ENCODE assay signal across 28 cellular contexts in the genomic region with DNA sequence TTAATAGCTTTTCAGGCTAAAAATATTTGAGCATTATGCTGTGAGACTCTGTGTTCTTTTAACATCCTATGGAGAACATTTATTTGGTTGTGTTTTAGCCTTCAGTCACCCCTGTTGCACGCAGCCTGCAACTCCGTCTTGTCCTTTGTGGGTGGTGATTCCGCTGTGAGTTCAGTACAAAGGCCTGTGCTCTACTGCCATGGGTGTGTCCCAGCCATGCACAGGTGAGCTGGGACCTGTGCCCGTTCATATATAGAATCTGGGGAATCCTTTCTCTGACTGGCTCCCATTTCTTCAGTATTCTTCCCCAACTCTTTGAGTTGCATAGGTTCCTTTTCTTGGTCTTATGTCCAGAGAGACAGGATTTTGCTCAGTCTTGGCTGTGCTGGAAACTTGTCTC.
"Had no signal": no experiment of that assay in that cellular context is flagged by ENCODE, and none has a peak within 500 bp of the region (broad histone marks: within the 10 kb centered on the region; RNA-seq: fewer than 3 reads in every experiment).

No MANE protein-coding gene starts in this region.

- H3K9me3 ChIP-seq: adrenal gland, body of pancreas had no signal

- H3K36me3 ChIP-seq: adrenal gland, WERI-Rb-1 had no signal

- H3K4me3 ChIP-seq: adrenal gland, body of pancreas, dorsolateral prefrontal cortex had no signal

- H3K27me3 ChIP-seq: adrenal gland, body of pancreas had no signal

- H3K4me1 ChIP-seq: adrenal gland, body of pancreas had no signal

- H3K27ac ChIP-seq: adrenal gland, body of pancreas, dorsolateral prefrontal cortex, WERI-Rb-1 had no signal

- ATAC-seq: activated CD4-positive, CD25-positive, alpha-beta regulatory T cell treated with anti-CD3 and anti-CD28 coated beads, Interleukin-2, amount 50 U/mL, for 24 hours; activated CD8-positive, alpha-beta memory T cell treated with anti-CD3 and anti-CD28 coated beads, Interleukin-2, amount 10 ng/mL, durations not matched to agents 7 days and 5 days; activated CD8-positive, alpha-beta T cell treated with anti-CD3 and anti-CD28 coated beads for 36 hours; activated naive CD8-positive, alpha-beta T cell treated with anti-CD3 and anti-CD28 coated beads, Interleukin-2, amount 50 U/mL, for 24 hours; activated T-cell treated with anti-CD3 and anti-CD28 coated beads, Interleukin-2, amount 50 U/mL, for 72 hours; body of pancreas; esophagus mucosa; T-helper 17 cell had no signal

- DNase-seq: activated B cell treated with CpG ODN at 0.5 μM for 24 hours; activated CD4-positive, alpha-beta T cell treated with anti-CD3 and anti-CD28 coated beads for 48 hours; activated CD4-positive, alpha-beta T cell treated with anti-CD3 and anti-CD28 coated beads, Interleukin-2, amount 50 U/mL, for 1 hour; activated CD4-positive, alpha-beta T cell treated with anti-CD3 and anti-CD28 coated beads, Interleukin-2, amount 50 U/mL, for 48 hours; activated CD8-positive, alpha-beta memory T cell treated with anti-CD3 and anti-CD28 coated beads, Interleukin-2, amount 10 ng/mL, durations not matched to agents 7 days and 5 days; activated CD8-positive, alpha-beta memory T cell treated with anti-CD3 and anti-CD28 coated beads, Interleukin-2, amount 50 U/mL, for 4 hours; activated CD8-positive, alpha-beta T cell treated with anti-CD3 and anti-CD28 coated beads for 36 hours; activated naive CD4-positive, alpha-beta T cell treated with anti-CD3 and anti-CD28 coated beads for 36 hours; activated naive CD8-positive, alpha-beta T cell treated with anti-CD3 and anti-CD28 coated beads for 36 hours; activated naive CD8-positive, alpha-beta T cell treated with anti-CD3 and anti-CD28 coated beads, Interleukin-2, amount 50 U/mL, for 24 hours; activated T-cell treated with anti-CD3 and anti-CD28 coated beads for 4 hours; activated T-cell treated with anti-CD3 and anti-CD28 coated beads, Interleukin-2, amount 50 U/mL, for 24 hours; activated T-cell treated with anti-CD3 and anti-CD28 coated beads, Interleukin-2, amount 50 U/mL, for 72 hours; adrenal gland; amygdala; aorta; body of pancreas; caudate nucleus; dorsolateral prefrontal cortex; effector memory CD4-positive, alpha-beta T cell; endodermal cell; foreskin fibroblast; T-helper 1 cell; T-helper 17 cell; T1000; WERI-Rb-1 had no signal
